ENCODE assay signal across 16 cellular contexts in the genomic region with DNA sequence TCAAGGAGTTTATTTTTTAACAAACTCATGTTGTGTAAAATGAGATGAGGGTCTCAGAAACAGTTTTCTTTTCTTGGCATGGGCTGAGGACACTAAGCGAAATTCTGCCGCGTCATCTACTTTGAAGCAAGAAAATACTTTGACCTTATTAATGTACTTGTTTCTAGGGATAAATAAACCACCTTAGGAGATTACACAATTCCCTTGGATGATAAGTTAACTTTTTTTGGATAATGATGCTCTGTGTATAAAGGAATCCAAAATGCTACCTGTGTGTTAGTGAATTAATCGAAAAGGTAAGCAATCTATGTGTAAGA. TPM values are rescaled to one million over a fixed set of nuclear protein-coding genes. Genes with fewer than 3 reads are reported as not detected.
"Had no signal": no experiment of that assay in that cellular context is flagged by ENCODE, and none has a peak within 500 bp of the region (broad histone marks: within the 10 kb centered on the region; RNA-seq: fewer than 3 reads in every experiment).

No MANE protein-coding gene starts in this region.

- H3K27ac ChIP-seq: sigmoid colon, stomach, thoracic aorta, VCaP had no signal

- H3K36me3 ChIP-seq: sigmoid colon, stomach, thoracic aorta had no signal

- H3K27me3 ChIP-seq: sigmoid colon, stomach had no signal

- H3K4me3 Mint-ChIP-seq: activated naive CD4-positive, alpha-beta T cell treated with anti-CD3 and anti-CD28 coated beads for 36 hours; activated naive CD8-positive, alpha-beta T cell treated with anti-CD3 and anti-CD28 coated beads, Interleukin-2, amount 50 U/mL, for 24 hours; activated T-helper 17 cell treated with anti-CD3 and anti-CD28 coated beads, Interleukin-2, amount 50 U/mL, for 72 hours; natural killer cell treated with Interleukin-12 subunit alpha and Interleukin-12 subunit beta and Interleukin-15 and Interleukin-18, amount 100 ng/mL, for 72 hours had no signal

- H3K27me3 Mint-ChIP-seq: activated T-helper 17 cell treated with anti-CD3 and anti-CD28 coated beads, Interleukin-2, amount 50 U/mL, for 72 hours had no signal

- H3K9me3 ChIP-seq: sigmoid colon, stomach, thoracic aorta had no signal

- DNase-seq: activated CD4-positive, alpha-beta T cell treated with anti-CD3 and anti-CD28 coated beads for 1 hour; activated CD4-positive, alpha-beta T cell treated with anti-CD3 and anti-CD28 coated beads, Interleukin-2, amount 50 U/mL, for 4 hours; activated naive CD4-positive, alpha-beta T cell treated with anti-CD3 and anti-CD28 coated beads for 36 hours; activated naive CD8-positive, alpha-beta T cell treated with anti-CD3 and anti-CD28 coated beads, Interleukin-2, amount 50 U/mL, for 24 hours; aorta; hippocampal formation; sigmoid colon; stimulated activated CD4-positive, alpha-beta T cell treated with anti-CD3 and anti-CD28 coated beads, Interleukin-12 subunit alpha, Interleukin-12 subunit beta, amount 100 ng/mL, for 4 hours; stimulated activated CD4-positive, alpha-beta T cell treated with anti-CD3 and anti-CD28 coated beads, Interleukin-2, amount 100 ng/mL, for 24 hours; stomach; T-helper 1 cell; T1000 had no signal

- H3K4me1 Mint-ChIP-seq: activated naive CD8-positive, alpha-beta T cell treated with anti-CD3 and anti-CD28 coated beads, Interleukin-2, amount 50 U/mL, for 24 hours; activated T-helper 17 cell treated with anti-CD3 and anti-CD28 coated beads, Interleukin-2, amount 50 U/mL, for 72 hours had no signal

- H3K27ac Mint-ChIP-seq: activated naive CD4-positive, alpha-beta T cell treated with anti-CD3 and anti-CD28 coated beads for 36 hours; activated naive CD8-positive, alpha-beta T cell treated with anti-CD3 and anti-CD28 coated beads, Interleukin-2, amount 50 U/mL, for 24 hours; activated T-helper 17 cell treated with anti-CD3 and anti-CD28 coated beads, Interleukin-2, amount 50 U/mL, for 72 hours had no signal

- H3K4me3 ChIP-seq: sigmoid colon, stomach had no signal

RNA-seq across cellular contexts. Expression of a gene that starts 17.2 kb away (rescaled TPM):
- total RNA-seq: activated naive CD4-positive, alpha-beta T cell treated with anti-CD3 and anti-CD28 coated beads for 36 hours; activated T-helper 17 cell treated with anti-CD3 and anti-CD28 coated beads, Interleukin-2, amount 50 U/mL, for 72 hours had no signal
